In the genomic region with DNA sequence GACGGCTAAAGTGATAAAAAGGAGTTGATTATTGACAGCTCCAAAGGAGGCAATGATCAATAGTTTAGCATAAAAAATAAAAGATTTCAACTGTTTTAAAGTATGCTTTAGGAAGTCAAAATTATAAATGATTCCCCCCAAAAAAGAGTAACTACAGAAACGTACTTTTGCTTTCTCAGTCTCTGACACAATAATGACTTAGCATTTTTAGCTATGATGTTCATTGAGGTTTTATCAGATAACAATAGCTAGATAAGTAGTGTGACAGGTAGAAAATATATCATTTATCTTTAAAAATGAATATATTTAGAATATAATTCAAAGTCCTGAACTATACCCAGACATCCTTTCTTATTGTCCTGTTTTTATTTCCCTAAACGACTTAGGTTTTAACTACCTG, we compare ENCODE assay signal across 11 cellular contexts.
"Had no signal": no experiment of that assay in that cellular context is flagged by ENCODE, and none has a peak within 500 bp of the region (broad histone marks: within the 10 kb centered on the region; RNA-seq: fewer than 3 reads in every experiment).

No MANE protein-coding gene starts in this region.

- FAIRE-seq: H1, H54 had no signal

- DNase-seq: GM23248, GOT3, H7, H9, HCEC 1CT, HFFc6 had no signal

- H3K36me3 ChIP-seq: HAP-1 had no signal

- H3K27ac ChIP-seq: GM23248 had no signal

- H3K9ac ChIP-seq: GM23248 had no signal

- H2AFZ ChIP-seq: GM23248, GM23338 had no signal

- H3K4me2 ChIP-seq: GM23338 had no signal

- H3K4me3 ChIP-seq: GM23248, GM23338, HAP-1 had no signal

- H3K4me1 ChIP-seq: HAP-1 had no signal

- ATAC-seq: GM23338, HCT116 had no signal
